15 cellular contexts compared by ENCODE assay signal in the genomic region with DNA sequence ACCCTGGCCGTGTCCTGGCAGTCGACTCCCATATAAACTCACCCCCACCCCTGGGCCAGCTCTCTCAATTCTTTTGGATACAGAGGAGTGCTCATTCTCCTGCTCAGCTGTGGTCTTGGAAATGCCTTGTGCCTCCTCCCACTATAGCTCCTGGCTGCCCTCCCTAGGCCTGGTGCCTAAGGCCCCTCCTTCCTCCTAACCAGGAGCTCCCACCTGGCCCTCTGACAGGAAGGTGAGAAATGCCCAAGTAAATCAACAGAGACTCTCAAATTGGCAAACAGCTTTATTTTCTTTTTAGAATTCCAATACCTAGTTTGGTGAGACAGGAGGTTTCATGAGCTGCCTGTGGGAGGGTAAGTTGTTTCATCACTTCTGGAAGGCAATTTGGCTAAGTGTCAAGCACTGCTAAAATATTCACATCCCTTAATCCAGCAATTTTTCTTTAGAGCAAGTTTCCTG.
A peak's percentile ranks its signal among the peaks of the same experiment; 100 is the strongest.
DNase-seq lines count a peak whose midpoint lies in the region; ATAC-seq, FAIRE-seq and TF ChIP-seq lines count a peak whose summit lies in the region.
"Had no signal": no experiment of that assay in that cellular context is flagged by ENCODE, and none has a peak within 500 bp of the region (broad histone marks: within the 10 kb centered on the region; RNA-seq: fewer than 3 reads in every experiment).

No MANE protein-coding gene starts in this region.

- TF ChIP-seq CTCF in chondrocyte (IDR thresholded peaks at IDR 0.05) = no peak
- TF ChIP-seq CTCF in left lung (IDR thresholded peaks at IDR 0.05) = no peak
- TF ChIP-seq CTCF in thoracic aorta (IDR thresholded peaks at IDR 0.05) = no peak

- intact Hi-C loops in left lung (cut with DNase I) = no loop called here

- H3K27ac ChIP-seq in left lung = no peak overlapping the region
- peak overlapping the region in 1 of 2 donors; percentile 45 for H3K27ac ChIP-seq in thoracic aorta

- H3K9me3 Mint-ChIP-seq in chondrocyte (ENCODE audit: low read depth) = peaks cover 1% of the 10 kb centered on the region

- no peak overlapping the region for H3K4me3 ChIP-seq in left lung
- H3K4me3 ChIP-seq in thoracic aorta = no peak overlapping the region

- no peaks in the 10 kb centered on the region for H3K36me3 ChIP-seq in left lung
- no peaks in the 10 kb centered on the region for H3K36me3 ChIP-seq in thoracic aorta

- no peak overlapping the region for H3K4me3 Mint-ChIP-seq in chondrocyte (ENCODE audit: unreplicated experiment)
- H3K4me3 Mint-ChIP-seq: activated CD8-positive, alpha-beta memory T cell treated with anti-CD3 and anti-CD28 coated beads, Interleukin-2, amount 10 ng/mL, durations not matched to agents 7 days and 5 days; T-helper 1 cell treated with Interleukin-12 subunit alpha and Interleukin-12 subunit beta and Interleukin-4 antibody, amounts not matched to agents 30 μg/mL and 1 μg/mL, for 36 hours had no signal

- ATAC-seq in left lung (peak; percentile 34), thoracic aorta (ENCODE audit: insufficient number of reproducible peaks, low FRiP score, low read depth) (peak; percentile 43)
- ATAC-seq: activated CD8-positive, alpha-beta memory T cell treated with anti-CD3 and anti-CD28 coated beads, Interleukin-2, amount 10 ng/mL, durations not matched to agents 7 days and 5 days had no signal

- H3K36me3 Mint-ChIP-seq in chondrocyte (ENCODE audit: low read depth) = peaks cover under 1% of the 10 kb centered on the region
- H3K36me3 Mint-ChIP-seq: activated CD8-positive, alpha-beta memory T cell treated with anti-CD3 and anti-CD28 coated beads, Interleukin-2, amount 10 ng/mL, durations not matched to agents 7 days and 5 days had no signal

- H3K9me3 ChIP-seq in left lung = no peaks in the 10 kb centered on the region
- H3K9me3 ChIP-seq in thoracic aorta = no peaks in the 10 kb centered on the region

- peak overlapping the region; percentile 67 for H3K27ac Mint-ChIP-seq in chondrocyte (ENCODE audit: unreplicated experiment)
- H3K27ac Mint-ChIP-seq: activated CD8-positive, alpha-beta memory T cell treated with anti-CD3 and anti-CD28 coated beads, Interleukin-2, amount 10 ng/mL, durations not matched to agents 7 days and 5 days; T-helper 1 cell treated with Interleukin-12 subunit alpha and Interleukin-12 subunit beta and Interleukin-4 antibody, amounts not matched to agents 30 μg/mL and 1 μg/mL, for 36 hours had no signal

- no peak for FAIRE-seq in GM19239 (lab: Jason Lieb, UNC)
- FAIRE-seq: A204.1, keratinocyte had no signal

- H3K27me3 Mint-ChIP-seq in chondrocyte (ENCODE audit: low read depth) = peaks cover 6% of the 10 kb centered on the region

- no peaks in the 10 kb centered on the region for H3K27me3 ChIP-seq in left lung
- H3K27me3 ChIP-seq in thoracic aorta (replicated peaks; ENCODE audit: insufficient read depth) = no peaks in the 10 kb centered on the region

- H3K4me1 ChIP-seq in left lung (peaks cover 0 to 3% of the 10 kb centered on the region in 2 donors), thoracic aorta (ENCODE audit: control insufficient read depth in 1 of 2, low read depth in 2 of 2) (peaks cover 3 to 19% of the 10 kb centered on the region in 2 donors)

- peaks cover 8% of the 10 kb centered on the region for H3K4me1 Mint-ChIP-seq in chondrocyte (ENCODE audit: low read depth)

- DNase-seq in NCI-H1105 treated with DMSO at 0.1 percent for 48 hours (lab: John Stamatoyannopoulos, UW) (peak; percentile 5), NCI-H1105 (lab: John Stamatoyannopoulos, UW) (no peak), chondrocyte (ENCODE audit: low spot score) (no peak), left lung (peak in 1 of 2 donors; percentile 33), thoracic aorta (ENCODE audit: low spot score) (no peak), GM19239 (ENCODE audit: insufficient read length, low spot score) (no peak), Kasumi-1 (lab: John Stamatoyannopoulos, UW) (no peak)
- DNase-seq in central memory CD4-positive, alpha-beta T cell = no peak
- DNase-seq: activated CD8-positive, alpha-beta memory T cell treated with anti-CD3 and anti-CD28 coated beads, Interleukin-2, amount 10 ng/mL, durations not matched to agents 7 days and 5 days; amniotic stem cell; EL; NCI-H2029 had no signal
